ENCODE assay signal across 16 cellular contexts in the genomic region with DNA sequence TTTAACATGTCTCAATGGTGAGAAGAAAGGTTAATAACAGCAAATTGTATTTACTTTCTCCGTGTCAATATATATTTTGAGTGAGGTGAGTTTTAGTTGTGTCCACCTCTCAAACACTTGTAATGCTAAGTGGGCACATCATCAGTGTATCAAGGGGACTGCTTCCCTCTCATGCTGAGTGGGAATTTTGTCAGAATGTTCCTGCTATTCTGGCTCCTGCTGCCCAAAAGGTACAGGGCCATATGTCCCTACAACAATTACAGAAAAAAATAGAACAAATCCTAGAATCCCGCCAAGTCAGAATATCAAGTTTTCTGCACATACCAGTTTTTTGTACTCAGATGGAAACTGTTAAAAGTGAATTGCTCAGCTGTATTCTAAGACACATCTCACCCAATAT. TPM values are rescaled to one million over a fixed set of nuclear protein-coding genes. Genes with fewer than 3 reads are reported as not detected.
DNase-seq lines count a peak whose midpoint lies in the region; TF ChIP-seq lines count a peak whose summit lies in the region.
"Had no signal": no experiment of that assay in that cellular context is flagged by ENCODE, and none has a peak within 500 bp of the region (broad histone marks: within the 10 kb centered on the region; RNA-seq: fewer than 3 reads in every experiment).

No MANE protein-coding gene starts in this region.

- in situ Hi-C loops in G401 (cut with HindIII; ENCODE audit: low sequenced_read_pairs): no loop called here

- no peak for TF ChIP-seq CTCF in prostate gland (IDR thresholded peaks at IDR 0.05)

- H3K9me3 ChIP-seq in prostate gland: no peaks in the 10 kb centered on the region
- no peaks in the 10 kb centered on the region for H3K9me3 ChIP-seq in effector memory CD4-positive, alpha-beta T cell (ENCODE audit: control insufficient read depth, low read length)

- intact Hi-C loops in prostate gland (cut with DNase I): no loop called here

- no peak overlapping the region for H3K4me3 ChIP-seq in prostate gland
- H3K4me3 ChIP-seq in effector memory CD4-positive, alpha-beta T cell (ENCODE audit: insufficient read depth, low read depth, low read length, poor library complexity, severe bottlenecking): no peak overlapping the region
- H3K4me3 ChIP-seq: GM12878, GM23338 had no signal

- no peaks in the 10 kb centered on the region for H3K36me3 ChIP-seq in prostate gland
- H3K36me3 ChIP-seq in effector memory CD4-positive, alpha-beta T cell (ENCODE audit: control insufficient read depth, insufficient read depth, low read length): no peaks in the 10 kb centered on the region

- peak; percentile 24 for DNase-seq in NCI-H748 (lab: John Stamatoyannopoulos, UW; ENCODE audit: unreplicated experiment)
- no peak for DNase-seq in NCI-H748 treated with DMSO at 0.1 percent for 48 hours (lab: John Stamatoyannopoulos, UW)
- DNase-seq in G401 (ENCODE audit: low spot score): peak; percentile 96
- DNase-seq in cerebellum (ENCODE audit: low spot score): peak; percentile 71
- DNase-seq in prostate gland (ENCODE audit: low spot score): no peak
- no peak for DNase-seq in effector memory CD4-positive, alpha-beta T cell
- DNase-seq: Calu3; CD4-positive, alpha-beta memory T cell; COR-L47; DND-41; GDM1; H9 had no signal

- no peak overlapping the region for H3K27ac ChIP-seq in prostate gland
- H3K27ac ChIP-seq in effector memory CD4-positive, alpha-beta T cell (ENCODE audit: insufficient read depth, low read length, poor library complexity, severe bottlenecking): no peak overlapping the region

- TF ChIP-seq POLR2A in prostate gland (IDR thresholded peaks at IDR 0.05): no peak

- no peaks in the 10 kb centered on the region for H3K27me3 ChIP-seq in prostate gland (replicated peaks; ENCODE audit: insufficient read depth)
- peaks cover 2% of the 10 kb centered on the region for H3K27me3 ChIP-seq in effector memory CD4-positive, alpha-beta T cell (replicated peaks; ENCODE audit: control insufficient read depth, insufficient read depth, low read length, poor library complexity, severe bottlenecking)

- 80% methylated on average over 2 of the region's 2 CpGs for WGBS in prostate gland

- no peaks in the 10 kb centered on the region for H3K4me1 ChIP-seq in prostate gland (replicated peaks)
- H3K4me1 ChIP-seq in effector memory CD4-positive, alpha-beta T cell (ENCODE audit: control insufficient read depth, insufficient read depth, low read length, poor library complexity, severe bottlenecking): no peaks in the 10 kb centered on the region

RNA-seq across cellular contexts. Expression of a gene that starts 5.4 kb away (rescaled TPM):
- total RNA-seq in G401 (2014; rRNA removed; shearing (Covaris generic)): not detected in 2 replicates
- total RNA-seq in cerebellum (47.5 TPM), prostate gland (1 to 10 TPM in 1 of 2 donors, under 1 TPM in 1; 0.55 to 3.9 TPM)
- total RNA-seq: H9 had no signal

RNA-seq across cellular contexts. Expression of a gene that starts 18.0 kb away (rescaled TPM):
- not detected in 2 replicates for total RNA-seq in G401 (2014; rRNA removed; shearing (Covaris generic))
- total RNA-seq in cerebellum (69.3 TPM), prostate gland (not detected)
- total RNA-seq: A172; A673; Calu3; CD4-positive, alpha-beta memory T cell; GM12878; GM23338; H9 had no signal

Comparison
In these comparisons a context has a peak if more than half of its experiments do, and no peak if none do; other contexts are left out.
1. DNase-seq: peak in NCI-H748 (single experiment), G401 (single experiment) and cerebellum (single experiment); none in NCI-H748 treated with DMSO at 0.1 percent for 48 hours (single experiment), prostate gland (single experiment) and effector memory CD4-positive, alpha-beta T cell (0 of 3).
2. RNA of a gene that starts 18.0 kb away (total RNA-seq): 69.3 TPM in cerebellum (single experiment); not detected in G401 and not detected in prostate gland; every median in the first group is over 10 times any median in the second.